In the genomic region with DNA sequence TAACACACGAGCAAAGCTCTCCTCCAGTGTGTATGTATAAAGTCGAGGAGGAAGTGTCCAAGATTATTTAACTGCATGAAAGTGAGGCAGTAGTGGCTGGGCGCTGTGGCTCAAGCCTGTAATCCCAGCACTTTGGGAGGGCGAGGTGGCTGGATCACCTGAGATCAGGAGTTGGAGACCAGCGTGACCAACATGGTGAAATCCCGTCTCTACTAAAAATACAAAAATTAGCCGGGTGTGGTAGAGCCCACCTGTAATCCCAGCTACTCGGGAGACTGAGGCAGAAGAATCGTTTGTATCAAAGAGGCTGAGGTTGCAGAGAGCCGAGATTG, we compare ENCODE assay signal across 8 cellular contexts. TPM values are rescaled to one million over a fixed set of nuclear protein-coding genes. Genes with fewer than 3 reads are reported as not detected.
DNase-seq lines count a peak whose midpoint lies in the region; ATAC-seq and TF ChIP-seq lines count a peak whose summit lies in the region.

No MANE protein-coding gene starts in this region.

- CTCF ChIA-PET in RWPE1 (lab: Yijun Ruan, JAX) = interaction anchor here (0.5 to 3.0 kb wide), 13 partner anchors 9 to 697 kb away, joined by 3 to 22 read pairs (median 3); a partner anchor contains a TSS

- H3K4me3 ChIP-seq in parathyroid adenoma (ENCODE audit: low read depth, low read length) = no peak overlapping the region
- no peak overlapping the region for H3K4me3 ChIP-seq in HAP-1

- no peak overlapping the region for H3K9ac ChIP-seq in parathyroid adenoma

- H3K9me3 ChIP-seq in parathyroid adenoma (ENCODE audit: control insufficient read depth, low read length) (no peaks in the 10 kb centered on the region), HAP-1 (no peaks in the 10 kb centered on the region; the same call in 1 of the 2 replicates)

- H3K9me3 Mint-ChIP-seq in activated T-cell treated with anti-CD3 and anti-CD28 coated beads, Interleukin-2, amount 50 U/mL, for 72 hours = peaks cover 9 to 13% of the 10 kb centered on the region in 2 donors
- peaks cover 19% of the 10 kb centered on the region for H3K9me3 Mint-ChIP-seq in activated T-cell treated with anti-CD3 and anti-CD28 coated beads, Interleukin-2, amount 50 U/mL, for 24 hours
- peaks cover 16% of the 10 kb centered on the region for H3K9me3 Mint-ChIP-seq in dendritic cell treated with granulocyte-macrophage colony-stimulating factor and Interleukin-4, amounts not matched to agents 40 ng/mL and 50 ng/mL, for 4 days

- H3K79me2 ChIP-seq in parathyroid adenoma = no peaks in the 10 kb centered on the region

- H3K4me1 Mint-ChIP-seq in activated T-cell treated with anti-CD3 and anti-CD28 coated beads, Interleukin-2, amount 50 U/mL, for 72 hours (ENCODE audit: low read depth) = peaks cover 41% of the 10 kb centered on the region
- H3K4me1 Mint-ChIP-seq in activated T-cell treated with anti-CD3 and anti-CD28 coated beads, Interleukin-2, amount 50 U/mL, for 24 hours (ENCODE audit: low read depth) = peaks cover 34% of the 10 kb centered on the region
- peaks cover 39% of the 10 kb centered on the region for H3K4me1 Mint-ChIP-seq in dendritic cell treated with granulocyte-macrophage colony-stimulating factor and Interleukin-4, amounts not matched to agents 40 ng/mL and 50 ng/mL, for 4 days (ENCODE audit: low read depth)

- H3K27ac ChIP-seq in RWPE1 (peak overlapping the region; percentile 86), parathyroid adenoma (no peak overlapping the region)

- H3K27me3 Mint-ChIP-seq in activated T-cell treated with anti-CD3 and anti-CD28 coated beads, Interleukin-2, amount 50 U/mL, for 72 hours (ENCODE audit: low read depth) = no peaks in the 10 kb centered on the region
- no peaks in the 10 kb centered on the region for H3K27me3 Mint-ChIP-seq in activated T-cell treated with anti-CD3 and anti-CD28 coated beads, Interleukin-2, amount 50 U/mL, for 24 hours
- no peaks in the 10 kb centered on the region for H3K27me3 Mint-ChIP-seq in dendritic cell treated with granulocyte-macrophage colony-stimulating factor and Interleukin-4, amounts not matched to agents 40 ng/mL and 50 ng/mL, for 4 days

- POLR2A ChIA-PET in RWPE1 (lab: Yijun Ruan, JAX; ENCODE audit: low non-redundant PET) = no interaction called here

- H3K4me1 ChIP-seq in parathyroid adenoma = peaks cover 5% of the 10 kb centered on the region
- peaks cover 9% of the 10 kb centered on the region for H3K4me1 ChIP-seq in HAP-1

- H3K36me3 ChIP-seq in parathyroid adenoma (ENCODE audit: control insufficient read depth, insufficient read depth, low read length) (no peaks in the 10 kb centered on the region), HAP-1 (replicated peaks) (peaks cover 5% of the 10 kb centered on the region; the same call in 1 of the 2 replicates)

- intact Hi-C loops in dendritic cell treated with granulocyte-macrophage colony-stimulating factor and Interleukin-4, amounts not matched to agents 40 ng/mL and 50 ng/mL, for 4 days (cut with micrococcal nuclease) = loop anchor here (1.0 to 2.0 kb wide), 6 partner anchors 21 to 261 kb away; a partner anchor contains a TSS
- intact Hi-C loops in posterior cingulate gyrus (cut with DNase I) = loop anchor here (1.0 to 5.0 kb wide), 5 partner anchors 51 to 344 kb away; a partner anchor contains a TSS

- H3K27me3 ChIP-seq in parathyroid adenoma (ENCODE audit: control insufficient read depth, insufficient read depth, low read length) (no peaks in the 10 kb centered on the region), HAP-1 (ENCODE audit: low read depth) (no peaks in the 10 kb centered on the region)

- H3K36me3 Mint-ChIP-seq in activated T-cell treated with anti-CD3 and anti-CD28 coated beads, Interleukin-2, amount 50 U/mL, for 72 hours (ENCODE audit: insufficient read depth in 2 of 2) = peaks cover 18 to 19% of the 10 kb centered on the region in 2 donors
- H3K36me3 Mint-ChIP-seq in activated T-cell treated with anti-CD3 and anti-CD28 coated beads, Interleukin-2, amount 50 U/mL, for 24 hours (ENCODE audit: low read depth) = peaks cover 42% of the 10 kb centered on the region
- peaks cover 47% of the 10 kb centered on the region for H3K36me3 Mint-ChIP-seq in dendritic cell treated with granulocyte-macrophage colony-stimulating factor and Interleukin-4, amounts not matched to agents 40 ng/mL and 50 ng/mL, for 4 days (ENCODE audit: low read depth)

- H3K27ac Mint-ChIP-seq in activated T-cell treated with anti-CD3 and anti-CD28 coated beads, Interleukin-2, amount 50 U/mL, for 72 hours = peak overlapping the region; percentile 4
- H3K27ac Mint-ChIP-seq in activated T-cell treated with anti-CD3 and anti-CD28 coated beads, Interleukin-2, amount 50 U/mL, for 24 hours = no peak overlapping the region
- peak overlapping the region; percentile 82 for H3K27ac Mint-ChIP-seq in dendritic cell treated with granulocyte-macrophage colony-stimulating factor and Interleukin-4, amounts not matched to agents 40 ng/mL and 50 ng/mL, for 4 days

- in situ Hi-C loops in HAP-1 (cut with MboI; ENCODE audit: low sequenced_read_pairs) = no loop called here

- no peak overlapping the region for H3K4me2 ChIP-seq in parathyroid adenoma (ENCODE audit: low read length)

- H3K4me3 Mint-ChIP-seq in activated T-cell treated with anti-CD3 and anti-CD28 coated beads, Interleukin-2, amount 50 U/mL, for 72 hours = peak overlapping the region; percentile 82 to 92
- no peak overlapping the region for H3K4me3 Mint-ChIP-seq in activated T-cell treated with anti-CD3 and anti-CD28 coated beads, Interleukin-2, amount 50 U/mL, for 24 hours
- peak overlapping the region; percentile 92 for H3K4me3 Mint-ChIP-seq in dendritic cell treated with granulocyte-macrophage colony-stimulating factor and Interleukin-4, amounts not matched to agents 40 ng/mL and 50 ng/mL, for 4 days

- TF ChIP-seq CTCF in RWPE1 (conservative IDR thresholded peaks at IDR 0.05; ENCODE audit: low read depth) (peak; percentile 47; the same call in 1 of the 2 replicates), parathyroid adenoma (IDR thresholded peaks at IDR 0.05) (peak; percentile 2)

- peak overlapping the region; percentile 93 for H2AFZ ChIP-seq in parathyroid adenoma

- no peak for DNase-seq in activated T-cell treated with anti-CD3 and anti-CD28 coated beads, Interleukin-2, amount 50 U/mL, for 72 hours
- no peak for DNase-seq in activated T-cell treated with anti-CD3 and anti-CD28 coated beads, Interleukin-2, amount 50 U/mL, for 24 hours
- DNase-seq in RWPE1 (ENCODE audit: low spot score) = no peak
- DNase-seq in HAP-1 (ENCODE audit: low spot score in 2 of 2) = no peak
- no peak for DNase-seq in posterior cingulate gyrus

- ATAC-seq in activated T-cell treated with anti-CD3 and anti-CD28 coated beads, Interleukin-2, amount 50 U/mL, for 72 hours (replicated peaks in 1 of 2) = no peak
- ATAC-seq in HG02885 (IDR thresholded peaks at IDR 0.05; ENCODE audit: poor library complexity, unreplicated experiment) = no peak

RNA-seq across cellular contexts. Expression of a gene that starts 1.2 kb away (rescaled TPM):
- total RNA-seq in activated T-cell treated with anti-CD3 and anti-CD28 coated beads, Interleukin-2, amount 50 U/mL, for 72 hours = 1 to 10 TPM; 2.7 to 3.4 TPM

RNA-seq across cellular contexts. Expression of a gene that starts 15.2 kb away (rescaled TPM):
- 1 to 10 TPM; 3.2 to 4.9 TPM for total RNA-seq in activated T-cell treated with anti-CD3 and anti-CD28 coated beads, Interleukin-2, amount 50 U/mL, for 72 hours

RNA-seq across cellular contexts. Expression of a gene that starts 21.5 kb away (rescaled TPM):
- 10 to 100 TPM; 17.0 to 19.8 TPM for total RNA-seq in activated T-cell treated with anti-CD3 and anti-CD28 coated beads, Interleukin-2, amount 50 U/mL, for 72 hours
